In the genomic region with DNA sequence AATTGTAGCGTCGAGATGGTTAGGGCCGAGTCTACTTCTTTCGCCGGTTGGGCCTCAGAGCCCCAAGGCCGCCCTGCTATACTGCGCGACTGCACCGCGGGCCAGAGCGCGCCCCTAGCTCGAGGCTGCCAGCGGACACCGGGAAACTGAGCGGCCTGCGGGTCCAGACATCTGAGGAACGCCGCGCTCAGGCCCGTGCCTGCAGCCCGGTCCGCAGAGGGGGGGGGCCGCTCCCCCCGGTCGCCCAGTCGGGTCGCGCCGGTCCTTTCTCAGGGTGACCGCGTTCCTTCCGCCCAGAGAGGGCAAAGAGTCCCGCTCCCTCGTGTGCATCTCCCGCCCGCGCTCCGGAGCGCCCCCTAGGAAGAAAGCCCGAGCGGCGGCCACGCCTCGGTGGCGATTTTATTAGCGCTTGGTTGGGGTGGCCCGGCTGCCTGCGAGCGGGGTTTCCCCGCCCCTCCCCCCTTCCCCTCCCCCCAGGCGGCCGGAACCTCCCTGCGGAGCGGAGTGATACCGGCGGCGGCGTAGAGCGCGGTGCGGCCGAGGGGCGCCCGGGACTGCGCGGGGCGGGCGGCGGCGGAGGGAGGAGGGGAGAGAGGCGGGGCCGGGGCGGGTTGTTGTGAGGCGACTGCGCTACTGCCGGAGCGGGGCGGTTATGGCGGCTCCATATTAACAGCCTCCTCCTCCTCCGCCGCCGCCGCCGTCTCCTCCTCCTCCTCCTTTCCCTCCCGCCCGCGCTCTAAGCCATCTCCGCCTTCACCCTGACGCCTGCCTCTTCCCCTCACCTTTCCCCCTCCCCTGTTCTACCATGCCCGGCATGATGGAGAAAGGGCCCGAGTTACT, we compare ENCODE assay signal across 8 cellular contexts. TPM values are rescaled to one million over a fixed set of nuclear protein-coding genes. Genes with fewer than 3 reads are reported as not detected.
A peak's percentile ranks its signal among the peaks of the same experiment; 100 is the strongest.
DNase-seq lines count a peak whose midpoint lies in the region; ATAC-seq lines count a peak whose summit lies in the region.

A gene (plus strand): TSS at position 611 of the 840 bp plus-strand sequence. CDS start 195 bp downstream, at position 806.

- H3K27ac ChIP-seq in effector memory CD4-positive, alpha-beta T cell (ENCODE audit: insufficient read depth, low read length, poor library complexity, severe bottlenecking) = peak within 1 kb of the TSS; percentile 82
- H3K27ac ChIP-seq in mesenchymal stem cell (ENCODE audit: low read length, poor library complexity, severe bottlenecking) = peak within 1 kb of the TSS; percentile 100

- H3K9ac ChIP-seq in mesenchymal stem cell (ENCODE audit: low read length) = peak within 1 kb of the TSS; percentile 99

- peak within 1 kb of the TSS; percentile 82 for H3K4me2 ChIP-seq in mesenchymal stem cell (ENCODE audit: low read length, poor library complexity, severe bottlenecking)

- H2BK15ac ChIP-seq in mesenchymal stem cell (ENCODE audit: low read depth, poor library complexity, severe bottlenecking) = peak within 1 kb of the TSS; percentile 96

- peak within 1 kb of the TSS in 1 of 2 experiments; percentile 75 for H2BK12ac ChIP-seq in mesenchymal stem cell (ENCODE audit: low read length in 2 of 2)

- H2AK5ac ChIP-seq in mesenchymal stem cell (ENCODE audit: low read length, severe bottlenecking) = peak within 1 kb of the TSS; percentile 57

- H3K4me3 ChIP-seq in effector memory CD4-positive, alpha-beta T cell (ENCODE audit: insufficient read depth, low read depth, low read length, poor library complexity, severe bottlenecking) = peak within 1 kb of the TSS; percentile 81
- peak within 1 kb of the TSS; percentile 92 to 95 for H3K4me3 ChIP-seq in mesenchymal stem cell (ENCODE audit: insufficient read depth in 1 of 2, low read depth in 1 of 2, low read length in 2 of 2)

- DNase-seq in COLO829 (ENCODE audit: low spot score) (peak; percentile 82), HS-5 (ENCODE audit: low read depth) (peak; percentile 38), mesenchymal stem cell (peak; percentile 92)
- peak; percentile 93 for DNase-seq in NK-92 treated with Interleukin-12 subunit alpha and Interleukin-12 subunit beta, amount 100 ng/mL, for 24 hours (lab: John Stamatoyannopoulos, UW)
- peak; percentile 82 to 86 (median 83) for DNase-seq in effector memory CD4-positive, alpha-beta T cell
- peak; percentile 90 for DNase-seq in stimulated activated CD8-positive, alpha-beta memory T cell treated with anti-CD3 and anti-CD28 coated beads, Interleukin-12 subunit alpha, Interleukin-12 subunit beta, amount 100 ng/mL, for 4 hours (ENCODE audit: low read depth)

- peak within 1 kb of the TSS; percentile 100 for H3K18ac ChIP-seq in mesenchymal stem cell (ENCODE audit: low read depth in 1 of 2, low read length in 2 of 2)

- under 1% methylated on average over 43 of the region's 92 CpGs for WGBS in mesenchymal stem cell

- H3K79me1 ChIP-seq in mesenchymal stem cell (replicated peaks; ENCODE audit: low read length, poor library complexity, severe bottlenecking) = peaks cover 2% of the 10 kb centered on the region

- CTCF ChIA-PET in activated CD8-positive, alpha-beta memory T cell treated with anti-CD3 and anti-CD28 coated beads for 36 hours (lab: Charles Lee) = interaction anchor here (0.7 to 1.3 kb wide), 5 partner anchors 64 to 255 kb away, joined by 3 to 5 read pairs (median 3); a partner anchor contains a TSS

- H3K9me3 ChIP-seq in effector memory CD4-positive, alpha-beta T cell (ENCODE audit: control insufficient read depth, low read length) = no peaks in the 10 kb centered on the region
- no peaks in the 10 kb centered on the region for H3K9me3 ChIP-seq in mesenchymal stem cell (ENCODE audit: control insufficient read depth, low read length)

- H2BK5ac ChIP-seq in mesenchymal stem cell (ENCODE audit: low read depth, low read length, poor library complexity, severe bottlenecking) = peak within 1 kb of the TSS; percentile 100

- peak within 1 kb of the TSS; percentile 96 to 98 for H3K4ac ChIP-seq in mesenchymal stem cell (ENCODE audit: low read depth in 1 of 2, low read length in 2 of 2)

- H4K8ac ChIP-seq in mesenchymal stem cell (ENCODE audit: low read length) = peak within 1 kb of the TSS; percentile 98

- peak within 1 kb of the TSS; percentile 64 for H2AFZ ChIP-seq in mesenchymal stem cell (ENCODE audit: low read depth, low read length)

- peaks cover 11% of the 10 kb centered on the region for H3K4me1 ChIP-seq in effector memory CD4-positive, alpha-beta T cell (ENCODE audit: control insufficient read depth, insufficient read depth, low read length, poor library complexity, severe bottlenecking)
- H3K4me1 ChIP-seq in mesenchymal stem cell (ENCODE audit: control insufficient read depth, insufficient read depth, low read depth, low read length) = peaks cover 3% of the 10 kb centered on the region

- peak within 1 kb of the TSS in 1 of 2 experiments; percentile 99 for H3K23ac ChIP-seq in mesenchymal stem cell (ENCODE audit: low read length in 2 of 2)

- peak within 1 kb of the TSS; percentile 97 for H2BK120ac ChIP-seq in mesenchymal stem cell (ENCODE audit: low read depth, low read length)

- H3K14ac ChIP-seq in mesenchymal stem cell (ENCODE audit: low read length in 2 of 2) = peak within 1 kb of the TSS; percentile 97 to 99

- H3K27me3 ChIP-seq in effector memory CD4-positive, alpha-beta T cell (replicated peaks; ENCODE audit: control insufficient read depth, insufficient read depth, low read length, poor library complexity, severe bottlenecking) = no peaks in the 10 kb centered on the region
- no peaks in the 10 kb centered on the region for H3K27me3 ChIP-seq in mesenchymal stem cell (ENCODE audit: control insufficient read depth in 1 of 2, insufficient read depth in 1 of 2, low read length in 2 of 2)

- H3K36me3 ChIP-seq in effector memory CD4-positive, alpha-beta T cell (ENCODE audit: control insufficient read depth, insufficient read depth, low read length) = no peaks in the 10 kb centered on the region
- H3K36me3 ChIP-seq in mesenchymal stem cell (ENCODE audit: control insufficient read depth in 1 of 2, insufficient read depth in 2 of 2, low read depth in 1 of 2, low read length in 2 of 2) = peaks cover 0 to 11% of the 10 kb centered on the region in 2 experiments

- POLR2A ChIA-PET in activated CD8-positive, alpha-beta memory T cell treated with anti-CD3 and anti-CD28 coated beads for 36 hours (lab: Charles Lee) = interaction anchor here (0.6 to 1.2 kb wide), 7 partner anchors 19 to 885 kb away, joined by 3 to 9 read pairs (median 4); no protein-coding TSS in a partner anchor

- peak within 1 kb of the TSS; percentile 100 for H4K91ac ChIP-seq in mesenchymal stem cell (ENCODE audit: low read length)

- ATAC-seq in GM19468 (IDR thresholded peaks at IDR 0.05; ENCODE audit: extremely low read depth, unreplicated experiment) = peak; percentile 44

RNA-seq across cellular contexts. Expression of the gene that starts here (rescaled TPM):
- total RNA-seq in activated CD8-positive, alpha-beta memory T cell treated with anti-CD3 and anti-CD28 coated beads for 36 hours = 10 to 100 TPM; 29.3 to 36.5 TPM
- polyA plus RNA-seq in mesenchymal stem cell (2013, experiment 1 of 2) = 30.9 TPM
- polyA plus RNA-seq in mesenchymal stem cell (2013, experiment 2 of 2) = 28.8 TPM

Comparison
In these comparisons a context has a peak if more than half of its experiments do, and no peak if none do; other contexts are left out.
1. Peak in every context shown above with its lines: DNase-seq, ATAC-seq, H3K4me3 ChIP-seq and H3K27ac ChIP-seq.
2. DNase-seq: peak in every context shown above with its lines; median percentile 93 in NK-92 treated with Interleukin-12 subunit alpha and Interleukin-12 subunit beta, amount 100 ng/mL, for 24 hours; 92 in mesenchymal stem cell; 90 in stimulated activated CD8-positive, alpha-beta memory T cell treated with anti-CD3 and anti-CD28 coated beads, Interleukin-12 subunit alpha, Interleukin-12 subunit beta, amount 100 ng/mL, for 4 hours; 83 in effector memory CD4-positive, alpha-beta T cell; 82 in COLO829; 38 in HS-5.